Comparison of ENCODE assay signal across 30 cellular contexts in the genomic region with DNA sequence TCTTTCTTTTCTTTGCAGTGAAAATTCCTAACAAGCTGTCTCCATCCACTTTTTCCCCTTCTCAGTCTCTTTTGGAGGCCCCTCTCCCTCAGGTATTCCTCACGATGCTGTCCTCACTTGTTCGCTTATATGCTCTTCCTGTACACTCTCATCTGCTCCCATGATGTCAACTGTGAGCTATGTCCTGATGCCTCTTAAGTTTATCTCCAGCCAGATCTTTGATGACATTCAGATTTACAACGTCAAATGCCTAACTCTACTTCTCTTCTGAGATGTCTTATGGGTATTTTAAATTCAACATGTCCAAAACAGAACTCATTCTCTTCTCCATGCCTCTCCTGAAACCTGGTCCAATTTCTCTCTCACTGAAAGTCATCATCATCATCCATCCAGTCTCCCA.
"Had no signal": no experiment of that assay in that cellular context is flagged by ENCODE, and none has a peak within 500 bp of the region (broad histone marks: within the 10 kb centered on the region; RNA-seq: fewer than 3 reads in every experiment).

No MANE protein-coding gene starts in this region.

- H3K27ac ChIP-seq: left lung, lower lobe of right lung, neural progenitor cell, neutrophil, parathyroid adenoma, psoas muscle, skin epidermis, stomach, testis, thyroid gland, transverse colon, upper lobe of left lung, vagina had no signal

- H3K9me3 ChIP-seq: lower lobe of right lung, neutrophil, psoas muscle, stomach, testis, thyroid gland, transverse colon, upper lobe of left lung, vagina had no signal

- H3K9ac ChIP-seq: neural progenitor cell, parathyroid adenoma had no signal

- H3K9me3 Mint-ChIP-seq: immature natural killer cell, neural progenitor cell had no signal

- FAIRE-seq: islet of Langerhans, kidney had no signal

- H3K4me1 Mint-ChIP-seq: nephron had no signal

- DNase-seq: hypothalamus; immature natural killer cell; kidney; left colon; left lung; lower lobe of right lung; mammary epithelial cell; mesenchymal stem cell; naive thymus-derived CD8-positive, alpha-beta T cell; occipital lobe; psoas muscle; stimulated activated CD4-positive, alpha-beta T cell treated with anti-CD3 and anti-CD28 coated beads, Interleukin-12 subunit alpha, Interleukin-12 subunit beta, amount 100 ng/mL, for 4 hours; stimulated activated CD4-positive, alpha-beta T cell treated with anti-CD3 and anti-CD28 coated beads, Interleukin-15, amount 100 ng/mL, for 24 hours; stimulated activated CD4-positive, alpha-beta T cell treated with anti-CD3 and anti-CD28 coated beads, Interleukin-2, amount 100 ng/mL, for 24 hours; stimulated activated CD4-positive, alpha-beta T cell treated with anti-CD3 and anti-CD28 coated beads, Interleukin-4, amount 100 ng/mL, for 1 hour; stimulated activated naive B cell treated with anti-CD40 and anti-IgM and Interleukin-4, amounts not matched to agents 10 μg/mL and 1 μg/mL and 100 μg/mL, for 72 hours; stimulated activated naive CD8-positive, alpha-beta T cell treated with anti-CD3 and anti-CD28 coated beads, Interleukin-15, Interleukin-2, amounts not matched to agents 100 U/mL and 50 U/mL, for 24 hours; stomach; testis; thyroid gland; transverse colon; upper lobe of left lung had no signal

- H3K4me3 ChIP-seq: left lung, lower lobe of right lung, neural progenitor cell, psoas muscle, skin epidermis, stomach, testis, thyroid gland, transverse colon, upper lobe of left lung, vagina had no signal

- H3K36me3 Mint-ChIP-seq: immature natural killer cell, neural progenitor cell had no signal

- H3K79me2 ChIP-seq: parathyroid adenoma had no signal

- H3K4me3 Mint-ChIP-seq: immature natural killer cell; naive thymus-derived CD8-positive, alpha-beta T cell; nephron; neural progenitor cell; stimulated activated naive B cell treated with anti-CD40 and anti-IgM and Interleukin-4, amounts not matched to agents 10 μg/mL and 1 μg/mL and 100 μg/mL, for 72 hours had no signal

- H3K27ac Mint-ChIP-seq: immature natural killer cell; naive thymus-derived CD8-positive, alpha-beta T cell; nephron; neural progenitor cell; stimulated activated naive B cell treated with anti-CD40 and anti-IgM and Interleukin-4, amounts not matched to agents 10 μg/mL and 1 μg/mL and 100 μg/mL, for 72 hours had no signal

- H3K27me3 Mint-ChIP-seq: naive thymus-derived CD8-positive, alpha-beta T cell; stimulated activated naive B cell treated with anti-CD40 and anti-IgM and Interleukin-4, amounts not matched to agents 10 μg/mL and 1 μg/mL and 100 μg/mL, for 72 hours had no signal

- H3K4me1 ChIP-seq: neural progenitor cell, parathyroid adenoma, psoas muscle, stomach, testis, transverse colon, upper lobe of left lung, vagina had no signal

- H3K4me2 ChIP-seq: neural progenitor cell had no signal

- H3K27me3 ChIP-seq: left lung, neural progenitor cell, neutrophil, stomach, testis, thyroid gland, transverse colon, upper lobe of left lung, vagina had no signal

- ATAC-seq: left colon; left lung; lower lobe of right lung; naive thymus-derived CD8-positive, alpha-beta T cell; psoas muscle; sciatic nerve; stimulated activated naive B cell treated with anti-CD40 and anti-IgM and Interleukin-4, amounts not matched to agents 10 μg/mL and 1 μg/mL and 100 μg/mL, for 72 hours; stimulated activated naive CD8-positive, alpha-beta T cell treated with anti-CD3 and anti-CD28 coated beads, Interleukin-15, Interleukin-2, amounts not matched to agents 100 U/mL and 50 U/mL, for 24 hours had no signal

- H2AFZ ChIP-seq: neural progenitor cell, parathyroid adenoma had no signal

- H3K36me3 ChIP-seq: left lung, lower lobe of right lung, neural progenitor cell, neutrophil, stomach, thyroid gland, transverse colon, upper lobe of left lung, vagina had no signal
